Comparison of ENCODE assay signal across 8 cellular contexts in genomic region chr1:34852677-34853217, GRCh38. TPM values are rescaled to one million over a fixed set of nuclear protein-coding genes. Genes with fewer than 3 reads are reported as not detected.
A peak's percentile ranks its signal among the peaks of the same experiment; 100 is the strongest.
DNase-seq lines count a peak whose midpoint lies in the region; ATAC-seq, FAIRE-seq and TF ChIP-seq lines count a peak whose summit lies in the region.

No MANE protein-coding gene starts in this region.

- no peak overlapping the region for H3K4me3 ChIP-seq in HUES48 (ENCODE audit: low read depth, low read length)

- H3K36me3 ChIP-seq in HUES48 (ENCODE audit: control insufficient read depth, insufficient read depth, low read length): peaks cover 21% of the 10 kb centered on the region

- no peak overlapping the region for H3K4me3 Mint-ChIP-seq in endothelial cell (ENCODE audit: unreplicated experiment)

- no peaks in the 10 kb centered on the region for H3K9me3 Mint-ChIP-seq in endothelial cell (ENCODE audit: unreplicated experiment)

- H3K27me3 Mint-ChIP-seq in endothelial cell (ENCODE audit: unreplicated experiment): peaks cover 4% of the 10 kb centered on the region

- peak; percentile 95 for ATAC-seq in GM21515 (IDR thresholded peaks at IDR 0.05; ENCODE audit: unreplicated experiment)

- peak overlapping the region; percentile 22; the same call in 1 of the 2 replicates for H3K9ac ChIP-seq in HUES48 (ENCODE audit: low read depth, low read length)

- peaks cover 28% of the 10 kb centered on the region for H3K36me3 Mint-ChIP-seq in endothelial cell (ENCODE audit: low read depth, unreplicated experiment)

- H3K4me1 Mint-ChIP-seq in endothelial cell (ENCODE audit: unreplicated experiment): peaks cover 48% of the 10 kb centered on the region

- H3K27ac ChIP-seq in HUES48 (ENCODE audit: low read depth, low read length): peak overlapping the region; percentile 83

- TF ChIP-seq CTCF in D721Med (IDR thresholded peaks at IDR 0.05; ENCODE audit: insufficient read depth, missing control alignments) (peak; percentile 94), endothelial cell (IDR thresholded peaks at IDR 0.05; ENCODE audit: unreplicated experiment) (peak; percentile 99)

- H3K27ac Mint-ChIP-seq in endothelial cell (ENCODE audit: unreplicated experiment): peak overlapping the region; percentile 92

- DNase-seq in D721Med (ENCODE audit: insufficient read length, low spot score): peak; percentile 76
- peak; percentile 92 to 95 for DNase-seq in NOMO-1 (lab: John Stamatoyannopoulos, UW; ENCODE audit: unreplicated experiment in 2 of 2)
- peak; percentile 78 to 80 for DNase-seq in activated CD8-positive, alpha-beta memory T cell treated with anti-CD3 and anti-CD28 coated beads for 4 hours (ENCODE audit: low read depth in 2 of 2)
- DNase-seq in endothelial cell (ENCODE audit: low spot score): peak; percentile 97
- peak; percentile 89 for DNase-seq in midbrain (lab: John Stamatoyannopoulos, UW)
- DNase-seq in stimulated activated CD8-positive, alpha-beta memory T cell treated with anti-CD3 and anti-CD28 coated beads, Interleukin-2, amount 100 ng/mL, for 1 hour (ENCODE audit: low read depth in 2 of 2): peak; percentile 71 to 73

- peaks cover 16% of the 10 kb centered on the region for H3K4me1 ChIP-seq in HUES48 (ENCODE audit: control insufficient read depth, insufficient read depth, low read length)

- no peaks in the 10 kb centered on the region for H3K27me3 ChIP-seq in HUES48 (ENCODE audit: control insufficient read depth, insufficient read depth, low read length)

- H3K9me3 ChIP-seq in HUES48 (ENCODE audit: control insufficient read depth, insufficient read depth, low read length): no peaks in the 10 kb centered on the region

- peak; percentile 63 for FAIRE-seq in D721Med (lab: Jason Lieb, UNC)

RNA-seq across cellular contexts. Expression of gene SMIM12, which starts 6.8 kb away (rescaled TPM):
- total RNA-seq in endothelial cell (ENCODE audit: unreplicated experiment): 84.4 TPM

RNA-seq across cellular contexts. Expression of gene GJA4, which starts 59.9 kb away (rescaled TPM):
- 347 TPM for total RNA-seq in endothelial cell (ENCODE audit: unreplicated experiment)
